Comparison of ENCODE assay signal across 10 cellular contexts in genomic region chr1:119554188-119554587, GRCh38. TPM values are rescaled to one million over a fixed set of nuclear protein-coding genes. Genes with fewer than 3 reads are reported as not detected.
DNase-seq lines count a peak whose midpoint lies in the region; ATAC-seq lines count a peak whose summit lies in the region.
"Had no signal": no experiment of that assay in that cellular context is flagged by ENCODE, and none has a peak within 500 bp of the region (broad histone marks: within the 10 kb centered on the region; RNA-seq: fewer than 3 reads in every experiment).

No MANE protein-coding gene starts in this region.

- peak; percentile 83 for DNase-seq in A172 (ENCODE audit: low spot score)
- DNase-seq in NCI-H1048 (lab: John Stamatoyannopoulos, UW) = peak; percentile 14
- DNase-seq in adipocyte (ENCODE audit: low read depth) = peak; percentile 85
- DNase-seq in left lobe of liver (ENCODE audit: low spot score) = no peak
- no peak for DNase-seq in GOT3 (lab: John Stamatoyannopoulos, UW)

- ATAC-seq in left lobe of liver = peak; percentile 70
- no peak for ATAC-seq in GM18909 (IDR thresholded peaks at IDR 0.05; ENCODE audit: poor library complexity, unreplicated experiment)
- no peak for ATAC-seq in HG03175 (IDR thresholded peaks at IDR 0.05; ENCODE audit: unreplicated experiment)
- no peak for ATAC-seq in HG03442 (IDR thresholded peaks at IDR 0.05; ENCODE audit: unreplicated experiment)
- ATAC-seq: GM23338 had no signal

- H3K9me3 ChIP-seq in adipocyte (ENCODE audit: control insufficient read depth, low read length) = no peaks in the 10 kb centered on the region

- H3K4me3 ChIP-seq in adipocyte (ENCODE audit: low read length) = no peak overlapping the region
- H3K4me3 ChIP-seq: GM23338 had no signal

- H3K27me3 ChIP-seq in adipocyte (replicated peaks; ENCODE audit: control insufficient read depth, insufficient read depth, low read length) = no peaks in the 10 kb centered on the region

- H3K36me3 ChIP-seq in adipocyte (ENCODE audit: control insufficient read depth, insufficient read depth, low read length, severe bottlenecking) = no peaks in the 10 kb centered on the region

- peaks cover 10% of the 10 kb centered on the region for H3K4me1 ChIP-seq in adipocyte (ENCODE audit: control insufficient read depth, insufficient read depth, low read length)

- no peak overlapping the region for H3K9ac ChIP-seq in adipocyte (ENCODE audit: low read length)

RNA-seq across cellular contexts. Expression of gene HSD3B1, which starts 47.2 kb away (rescaled TPM):
- total RNA-seq in A172 (2014; rRNA removed; shearing (Covaris generic)) = not detected in 2 replicates
- total RNA-seq in left lobe of liver = not detected
- total RNA-seq: GM23338, skeletal muscle tissue had no signal

Comparison
In these comparisons a context has a peak if more than half of its experiments do, and no peak if none do; other contexts are left out.
1. DNase-seq: peak in A172 (single experiment), NCI-H1048 (single experiment) and adipocyte (single experiment); none in left lobe of liver (single experiment) and GOT3 (single experiment).